In the genomic region with DNA sequence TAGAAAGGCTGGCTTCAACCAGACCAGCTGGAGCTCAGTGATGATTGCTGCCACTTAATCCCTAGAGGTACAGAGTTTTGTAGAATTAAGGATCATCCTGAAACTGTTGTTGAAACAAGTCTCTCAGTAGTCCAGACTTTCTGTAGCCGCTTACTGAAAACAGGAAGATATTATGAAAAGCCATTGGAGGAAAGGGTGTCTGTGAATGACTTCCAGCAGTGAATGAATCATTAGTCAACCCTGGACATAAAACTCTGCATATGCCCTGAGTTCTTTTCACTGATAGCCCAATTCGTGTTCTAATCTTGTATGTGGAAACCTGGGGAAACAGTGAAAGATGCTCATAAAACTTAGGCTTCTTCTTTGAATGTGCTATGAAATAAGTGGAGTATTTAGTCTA, we compare ENCODE assay signal across 19 cellular contexts.
"Had no signal": no experiment of that assay in that cellular context is flagged by ENCODE, and none has a peak within 500 bp of the region (broad histone marks: within the 10 kb centered on the region; RNA-seq: fewer than 3 reads in every experiment).

No MANE protein-coding gene starts in this region.

- DNase-seq: activated gamma-delta T cell treated with Interleukin-2 at 50 U/mL for 16 hours; activated T-cell treated with anti-CD3 and anti-CD28 coated beads, Interleukin-2, amount 50 U/mL, for 1 hour; aorta; brain microvascular endothelial cell; caudate nucleus; effector memory CD4-positive, alpha-beta T cell; heart left ventricle; islet precursor cell; left cardiac atrium; mesenchymal stem cell; pancreas; psoas muscle; right cardiac atrium; stimulated activated CD4-positive, alpha-beta T cell treated with anti-CD3 and anti-CD28 coated beads, Interleukin-2, amount 100 ng/mL, for 24 hours; stimulated activated naive CD8-positive, alpha-beta T cell treated with anti-CD3 and anti-CD28 coated beads, Interleukin-15, amount 100 ng/mL, for 72 hours; tibial artery had no signal

- H3K9me3 ChIP-seq: neutrophil, pancreas, psoas muscle had no signal

- H3K4me1 ChIP-seq: esophagus muscularis mucosa, heart left ventricle, pancreas, psoas muscle, tibial artery had no signal

- H3K4me3 ChIP-seq: esophagus muscularis mucosa, heart left ventricle, pancreas, psoas muscle, skin epidermis, tibial artery had no signal

- H3K36me3 ChIP-seq: brain microvascular endothelial cell, esophagus muscularis mucosa, heart left ventricle, neutrophil, pancreas, tibial artery had no signal

- H3K27me3 ChIP-seq: brain microvascular endothelial cell, pancreas, tibial artery had no signal

- H3K27ac ChIP-seq: brain microvascular endothelial cell, esophagus muscularis mucosa, heart left ventricle, neutrophil, pancreas, psoas muscle, skin epidermis, tibial artery had no signal
